ENCODE assay signal across 32 cellular contexts in genomic region chr16:1903845-1904820, GRCh38. TPM values are rescaled to one million over a fixed set of nuclear protein-coding genes. Genes with fewer than 3 reads are reported as not detected.
DNase-seq lines count a peak whose midpoint lies in the region; ATAC-seq and TF ChIP-seq lines count a peak whose summit lies in the region.
"Had no signal": no experiment of that assay in that cellular context is flagged by ENCODE, and none has a peak within 500 bp of the region (broad histone marks: within the 10 kb centered on the region; RNA-seq: fewer than 3 reads in every experiment).

No MANE protein-coding gene starts in this region.

- no peaks in the 10 kb centered on the region for H3K27me3 ChIP-seq in right cardiac atrium (ENCODE audit: control insufficient read depth, insufficient read depth)
- no peaks in the 10 kb centered on the region for H3K27me3 ChIP-seq in lung (ENCODE audit: control insufficient read depth, insufficient read depth)
- H3K27me3 ChIP-seq in upper lobe of right lung: peaks cover 14% of the 10 kb centered on the region
- H3K27me3 ChIP-seq: neural progenitor cell, Peyer's patch had no signal

- H3K36me3 ChIP-seq in lung (ENCODE audit: control insufficient read depth in 2 of 2, insufficient read depth in 2 of 2, low read length in 2 of 2): no peaks in the 10 kb centered on the region
- H3K36me3 ChIP-seq in upper lobe of right lung: no peaks in the 10 kb centered on the region
- H3K36me3 ChIP-seq: gastroesophageal sphincter, neural progenitor cell, Peyer's patch, SJCRH30 had no signal

- CTCF ChIA-PET in WTC11 (lab: Charles Lee): interaction anchor here (1.3 kb wide), 1 partner anchor 37 kb away, joined by 3 read pairs; no protein-coding TSS in a partner anchor

- H3K4me1 ChIP-seq in right cardiac atrium (ENCODE audit: control insufficient read depth, insufficient read depth, low read length) (no peaks in the 10 kb centered on the region), lung (ENCODE audit: control insufficient read depth in 2 of 2, insufficient read depth in 2 of 2, low read length in 2 of 2) (peaks cover 0 to 2% of the 10 kb centered on the region in 2 donors), upper lobe of right lung (no peaks in the 10 kb centered on the region)
- H3K4me1 ChIP-seq: gastroesophageal sphincter, Peyer's patch had no signal

- H3K27me3 Mint-ChIP-seq in WTC11 (ENCODE audit: low read depth): peaks cover 7% of the 10 kb centered on the region; the same call in 1 of the 2 replicates

- peaks cover 9% of the 10 kb centered on the region for H3K4me1 Mint-ChIP-seq in WTC11
- H3K4me1 Mint-ChIP-seq: activated CD4-positive, alpha-beta T cell treated with anti-CD3 and anti-CD28 coated beads, Interleukin-2, amount 10 ng/mL, durations not matched to agents 24 days and 14 days; IgD-negative memory B cell; immature natural killer cell had no signal

- DNase-seq in right cardiac atrium (peak in 1 of 3 donors; percentile 56), Right ventricle myocardium superior (no peak), WTC11 (ENCODE audit: low spot score) (no peak), lung (ENCODE audit: low spot score) (peak; percentile 68), upper lobe of right lung (peak; percentile 79), DMS53 treated with DMSO at 0.1 percent for 48 hours (lab: John Stamatoyannopoulos, UW; ENCODE audit: unreplicated experiment) (no peak)
- DNase-seq: activated CD4-positive, alpha-beta T cell treated with anti-CD3 and anti-CD28 coated beads, Interleukin-2, amount 10 ng/mL, durations not matched to agents 24 days and 14 days; activated naive CD4-positive, alpha-beta T cell treated with Interleukin-2 at 50 U/mL for 16 hours; activated T-cell treated with anti-CD3 and anti-CD28 coated beads, Interleukin-2, amount 50 U/mL, for 4 hours; C1 segment of cervical spinal cord; Calu3; effector memory CD8-positive, alpha-beta T cell; hippocampal formation; immature natural killer cell; NCI-H1105 treated with DMSO at 0.1 percent for 48 hours; NCI-H2107; NCI-H446; NK-92 treated with Interleukin-12 subunit alpha and Interleukin-12 subunit beta, amount 100 ng/mL, for 24 hours; Peyer's patch; stimulated activated CD8-positive, alpha-beta memory T cell treated with anti-CD3 and anti-CD28 coated beads, Interleukin-4, amount 100 ng/mL, for 48 hours had no signal

- ATAC-seq in right cardiac atrium (peak; percentile 11 to 32), Right ventricle myocardium superior (ENCODE audit: poor library complexity) (no peak), WTC11 (no peak), lung (ENCODE audit: insufficient read depth, low FRiP score) (no peak), upper lobe of right lung (peak; percentile 79), HG03354 (IDR thresholded peaks at IDR 0.05; ENCODE audit: poor library complexity, severe bottlenecking, unreplicated experiment) (no peak), GM21447 (IDR thresholded peaks at IDR 0.05; ENCODE audit: unreplicated experiment) (no peak)
- ATAC-seq: activated T-cell treated with anti-CD3 and anti-CD28 coated beads, Interleukin-2, amount 50 U/mL, for 4 hours; effector memory CD8-positive, alpha-beta T cell; gastroesophageal sphincter had no signal

- POLR2A ChIA-PET in WTC11 (lab: Charles Lee): no interaction called here

- no peak overlapping the region for H3K4me3 Mint-ChIP-seq in WTC11
- H3K4me3 Mint-ChIP-seq: activated CD4-positive, alpha-beta T cell treated with anti-CD3 and anti-CD28 coated beads, Interleukin-2, amount 10 ng/mL, durations not matched to agents 24 days and 14 days; activated T-cell treated with anti-CD3 and anti-CD28 coated beads, Interleukin-2, amount 50 U/mL, for 4 hours; effector memory CD8-positive, alpha-beta T cell; IgD-negative memory B cell; immature natural killer cell; neural progenitor cell had no signal

- H3K27ac Mint-ChIP-seq in WTC11: peak overlapping the region; percentile 19; the same call in 1 of the 2 replicates
- H3K27ac Mint-ChIP-seq: activated CD4-positive, alpha-beta T cell treated with anti-CD3 and anti-CD28 coated beads, Interleukin-2, amount 10 ng/mL, durations not matched to agents 24 days and 14 days; effector memory CD8-positive, alpha-beta T cell; IgD-negative memory B cell; neural progenitor cell; progenitor cell of endocrine pancreas had no signal

- intact Hi-C loops in right cardiac atrium (cut with DNase I) (no loop called here), Right ventricle myocardium superior (cut with DNase I) (no loop called here), upper lobe of right lung (cut with DNase I) (no loop called here)

- H3K9me3 ChIP-seq in right cardiac atrium (ENCODE audit: control insufficient read depth, low read length): no peaks in the 10 kb centered on the region
- peaks cover 0 to 1% of the 10 kb centered on the region in 2 donors for H3K9me3 ChIP-seq in lung (ENCODE audit: control insufficient read depth in 2 of 2, insufficient read depth in 1 of 2, low read length in 1 of 2)
- no peaks in the 10 kb centered on the region for H3K9me3 ChIP-seq in upper lobe of right lung
- H3K9me3 ChIP-seq: gastroesophageal sphincter, Peyer's patch, SJCRH30 had no signal

- TF ChIP-seq CTCF in WTC11 (IDR thresholded peaks at IDR 0.05): no peak
- TF ChIP-seq CTCF in lung (IDR thresholded peaks at IDR 0.05; ENCODE audit: control extremely low read depth, extremely low read depth): no peak
- no peak for TF ChIP-seq CTCF in upper lobe of right lung (IDR thresholded peaks at IDR 0.05)

- no peaks in the 10 kb centered on the region for H3K9me3 Mint-ChIP-seq in WTC11
- H3K9me3 Mint-ChIP-seq: activated CD4-positive, alpha-beta T cell treated with anti-CD3 and anti-CD28 coated beads, Interleukin-2, amount 10 ng/mL, durations not matched to agents 24 days and 14 days; activated T-cell treated with anti-CD3 and anti-CD28 coated beads, Interleukin-2, amount 50 U/mL, for 4 hours; effector memory CD8-positive, alpha-beta T cell; IgD-negative memory B cell; immature natural killer cell; neural progenitor cell had no signal

- 42% methylated on average over 22 of the region's 22 CpGs for WGBS in right cardiac atrium
- WGBS in lung, 2 donors: 60 to 77% methylated on average over 22 of the region's 22 CpGs

- H3K4me3 ChIP-seq in right cardiac atrium (ENCODE audit: low read length) (no peak overlapping the region), lung (no peak overlapping the region), upper lobe of right lung (no peak overlapping the region)
- H3K4me3 ChIP-seq: coronary artery, gastroesophageal sphincter, neural progenitor cell, Peyer's patch, SJCRH30 had no signal

- H3K27ac ChIP-seq in right cardiac atrium (ENCODE audit: low read length) (no peak overlapping the region), lung (ENCODE audit: low read depth in 1 of 2, low read length in 1 of 2) (peak overlapping the region in 1 of 2 donors; percentile 71), upper lobe of right lung (no peak overlapping the region)
- H3K27ac ChIP-seq: coronary artery, gastroesophageal sphincter, neural progenitor cell, Peyer's patch, SJCRH30 had no signal

- H3K36me3 Mint-ChIP-seq in WTC11: no peaks in the 10 kb centered on the region
- H3K36me3 Mint-ChIP-seq: IgD-negative memory B cell, immature natural killer cell, neural progenitor cell had no signal

TF ChIP-seq in WTC11, 78 proteins besides CTCF, POLR2A, EP300 and RAD21 (continues in another document):
- TF ChIP-seq NR1H2 (CRISPR knock-in tag; IDR thresholded peaks at IDR 0.05) (no peak), GRHL2 (CRISPR knock-in tag; IDR thresholded peaks at IDR 0.05; ENCODE audit: insufficient replicate concordance, severe bottlenecking) (no peak), ZNF396 (CRISPR knock-in tag; IDR thresholded peaks at IDR 0.05; ENCODE audit: borderline replicate concordance) (no peak)

RNA-seq across cellular contexts. Expression of gene HS3ST6, which starts 14.1 kb away (rescaled TPM):
- total RNA-seq in right cardiac atrium (not detected), Right ventricle myocardium superior (not detected), WTC11 (2021) (0.41 to 1.0 TPM (median 0.50 TPM) in 3 replicates), lung (1 to 10 TPM in 1 of 2 donors, under 1 TPM in 1; 0.40 to 5.9 TPM), upper lobe of right lung (not detected)
- polyA plus RNA-seq in right cardiac atrium (not detected), lung (1 to 10 TPM in 1 of 2 donors, under 1 TPM in 1; 0.71 to 2.1 TPM)
- total RNA-seq: activated CD4-positive, alpha-beta T cell treated with anti-CD3 and anti-CD28 coated beads, Interleukin-2, amount 10 ng/mL, durations not matched to agents 24 days and 14 days; activated T-cell treated with anti-CD3 and anti-CD28 coated beads, Interleukin-2, amount 50 U/mL, for 4 hours; Calu3; Daoy; gastroesophageal sphincter; M059J; mucosa of gallbladder; Peyer's patch; SJCRH30; T-helper 1 cell treated with Interleukin-12 subunit alpha and Interleukin-12 subunit beta and Interleukin-4 antibody, amounts not matched to agents 30 ng/mL and 1 ng/mL, for 36 hours had no signal
- polyA plus RNA-seq: IgD-negative memory B cell, immature natural killer cell had no signal

RNA-seq across cellular contexts. Expression of gene MEIOB, which starts 32.2 kb away (rescaled TPM):
- total RNA-seq in right cardiac atrium: not detected
- not detected for polyA plus RNA-seq in right cardiac atrium
- not detected for total RNA-seq in Right ventricle myocardium superior
- 1.4 to 3.9 TPM (median 3.3 TPM) in 3 replicates for total RNA-seq in WTC11 (2021)
- total RNA-seq in lung: under 1 TPM in 1 of 2 donors, not detected in 1; 0.21 TPM
- polyA plus RNA-seq in lung: under 1 TPM in 1 of 2 donors, not detected in 1; 0.28 TPM
- not detected for total RNA-seq in upper lobe of right lung
- total RNA-seq: activated CD4-positive, alpha-beta T cell treated with anti-CD3 and anti-CD28 coated beads, Interleukin-2, amount 10 ng/mL, durations not matched to agents 24 days and 14 days; Calu3; Daoy; gastroesophageal sphincter; Peyer's patch; progenitor cell of endocrine pancreas; SJCRH30; T-helper 1 cell treated with Interleukin-12 subunit alpha and Interleukin-12 subunit beta and Interleukin-4 antibody, amounts not matched to agents 30 ng/mL and 1 ng/mL, for 36 hours had no signal
- polyA plus RNA-seq: IgD-negative memory B cell, immature natural killer cell had no signal

RNA-seq across cellular contexts. Expression of gene MSRB1, which starts 38.9 kb away (rescaled TPM):
- total RNA-seq in right cardiac atrium (10 to 100 TPM; 18.0 to 34.0 (median 26.2) TPM), Right ventricle myocardium superior (22.8 TPM), WTC11 (2021) (26.4 to 29.8 TPM (median 28.3 TPM) in 3 replicates), lung (10 to 100 TPM; 11.1 to 52.1 TPM), upper lobe of right lung (28.8 TPM)
- polyA plus RNA-seq in right cardiac atrium (39.2 TPM), lung (100 to 1,000 TPM in 1 of 2 donors, 10 to 100 TPM in 1; 50.2 to 164 TPM)

RNA-seq across cellular contexts. Expression of gene RPL3L, which starts 50.4 kb away (rescaled TPM):
- total RNA-seq in right cardiac atrium: 10 to 100 TPM; 21.1 to 47.2 (median 24.2) TPM
- 37.3 TPM for polyA plus RNA-seq in right cardiac atrium
- total RNA-seq in Right ventricle myocardium superior: 304 TPM
- total RNA-seq in WTC11 (2021): 0.77 to 1.1 TPM (median 0.96 TPM) in 3 replicates
- not detected for total RNA-seq in lung
- under 1 TPM; 0.01 to 0.04 TPM for polyA plus RNA-seq in lung
- not detected for total RNA-seq in upper lobe of right lung
- total RNA-seq: activated T-cell treated with anti-CD3 and anti-CD28 coated beads, Interleukin-2, amount 50 U/mL, for 4 hours; Calu3; Daoy; gastroesophageal sphincter; M059J; mucosa of gallbladder; Peyer's patch; progenitor cell of endocrine pancreas; T-helper 1 cell treated with Interleukin-12 subunit alpha and Interleukin-12 subunit beta and Interleukin-4 antibody, amounts not matched to agents 30 ng/mL and 1 ng/mL, for 36 hours had no signal
- polyA plus RNA-seq: IgD-negative memory B cell, immature natural killer cell had no signal

RNA-seq across cellular contexts. Expression of gene NDUFB10, which starts 55.2 kb away (rescaled TPM):
- total RNA-seq in right cardiac atrium (100 to 1,000 TPM; 397 to 535 (median 467) TPM), Right ventricle myocardium superior (723 TPM), WTC11 (2021) (200 to 228 TPM (median 205 TPM) in 3 replicates), lung (100 to 1,000 TPM; 107 to 124 TPM), upper lobe of right lung (86.7 TPM)
- polyA plus RNA-seq in right cardiac atrium (1,316 TPM), lung (100 to 1,000 TPM; 139 to 187 TPM)

Comparison
In these comparisons a context has a peak if more than half of its experiments do, and no peak if none do; other contexts are left out.
1. ATAC-seq: peak in right cardiac atrium (2 of 2) and upper lobe of right lung (single experiment); none in Right ventricle myocardium superior (single experiment), WTC11 (single experiment), lung (single experiment), HG03354 (single experiment) and GM21447 (single experiment).
2. DNase-seq: peak in lung (single experiment) and upper lobe of right lung (single experiment); none in Right ventricle myocardium superior (single experiment), WTC11 (single experiment) and DMS53 treated with DMSO at 0.1 percent for 48 hours (single experiment).